In genomic region chr2:38301340-38301968, GRCh38 we compare ENCODE assay signal across 1 cellular context.
TF ChIP-seq lines count a peak whose summit lies in the region.

No MANE protein-coding gene starts in this region.

TF ChIP-seq in WTC11, 78 proteins besides CTCF, POLR2A, EP300 and RAD21 (continued from another document):
- TF ChIP-seq TCF7 (CRISPR knock-in tag; IDR thresholded peaks at IDR 0.05; ENCODE audit: low read depth) (no peak), USF1 (CRISPR knock-in tag; IDR thresholded peaks at IDR 0.05) (no peak), ATF1 (CRISPR knock-in tag; IDR thresholded peaks at IDR 0.05) (no peak), CREM (CRISPR knock-in tag; IDR thresholded peaks at IDR 0.05) (no peak), ZBTB21 (CRISPR knock-in tag; IDR thresholded peaks at IDR 0.05; ENCODE audit: borderline replicate concordance) (no peak), ATF3 (CRISPR knock-in tag; conservative IDR thresholded peaks at IDR 0.05) (no peak)
